Comparison of ENCODE assay signal across 22 cellular contexts in the genomic region with DNA sequence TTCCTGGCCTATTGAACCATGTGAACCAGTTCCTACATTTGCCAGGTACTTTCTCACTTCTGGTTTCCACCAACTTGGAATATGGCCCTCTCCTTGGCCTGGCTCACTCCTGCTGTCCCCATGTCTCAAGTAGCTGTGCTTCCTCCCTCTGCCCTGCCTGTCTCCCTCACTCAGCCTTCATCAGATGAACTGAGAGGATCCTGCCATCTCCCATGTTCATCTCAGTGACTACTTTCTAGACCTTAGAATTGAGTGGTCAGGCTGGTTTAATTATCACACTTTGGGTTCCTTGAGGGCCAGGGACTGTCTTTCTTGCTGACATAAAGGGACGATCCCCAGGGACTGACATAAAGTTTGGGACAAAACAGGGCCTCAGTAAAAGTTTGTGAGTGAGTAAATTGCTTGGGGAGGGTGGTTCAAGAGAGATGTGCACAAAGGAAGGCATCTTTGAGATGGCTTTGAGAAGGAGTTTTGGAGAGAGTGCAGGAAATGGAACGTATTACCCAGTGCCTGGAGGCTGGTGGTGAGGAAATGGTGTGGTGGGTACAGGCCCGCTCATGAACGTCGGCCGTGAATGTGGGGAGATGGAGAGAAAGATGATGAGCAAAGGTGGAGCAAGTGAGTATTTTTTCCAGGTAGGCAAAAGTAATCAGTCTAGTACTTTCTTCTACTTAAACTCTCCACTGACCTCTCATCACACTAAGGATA. TPM values are rescaled to one million over a fixed set of nuclear protein-coding genes. Genes with fewer than 3 reads are reported as not detected.
DNase-seq lines count a peak whose midpoint lies in the region; ATAC-seq and TF ChIP-seq lines count a peak whose summit lies in the region.
"Had no signal": no experiment of that assay in that cellular context is flagged by ENCODE, and none has a peak within 500 bp of the region (broad histone marks: within the 10 kb centered on the region; RNA-seq: fewer than 3 reads in every experiment).

No MANE protein-coding gene starts in this region.

- H4K91ac ChIP-seq in mesenchymal stem cell (ENCODE audit: low read length), result peak overlapping the region; percentile 85

- no peak overlapping the region for H3K9ac ChIP-seq in mesenchymal stem cell (ENCODE audit: low read length)
- H3K9ac ChIP-seq: parathyroid adenoma had no signal

- H2AFZ ChIP-seq in mesenchymal stem cell (ENCODE audit: low read depth, low read length), result no peak overlapping the region
- H2AFZ ChIP-seq: parathyroid adenoma had no signal

- peak overlapping the region; percentile 73 for H4K8ac ChIP-seq in mesenchymal stem cell (ENCODE audit: low read length)

- 91% methylated on average over 2 of the region's 6 CpGs for WGBS in mesenchymal stem cell
- 85% methylated on average over 6 of the region's 6 CpGs for WGBS in prostate gland

- H2BK5ac ChIP-seq in mesenchymal stem cell (ENCODE audit: low read depth, low read length, poor library complexity, severe bottlenecking), result no peak overlapping the region

- CTCF ChIA-PET in activated CD4-positive, alpha-beta memory T cell treated with anti-CD3 and anti-CD28 coated beads for 36 hours (lab: Charles Lee), result no interaction called here
- CTCF ChIA-PET in activated CD4-positive, alpha-beta memory T cell treated with anti-CD3 and anti-CD28 coated beads, Interleukin-2, amount 10 ng/mL, durations not matched to agents 7 days and 5 days (lab: Charles Lee), result interaction anchor here (1.2 kb wide), 1 partner anchor 273 kb away, joined by 5 read pairs; no protein-coding TSS in a partner anchor

- H3K4me3 ChIP-seq in mesenchymal stem cell (ENCODE audit: insufficient read depth in 1 of 2, low read depth in 1 of 2, low read length in 2 of 2) (no peak overlapping the region), prostate gland (no peak overlapping the region)
- H3K4me3 ChIP-seq: esophagus muscularis mucosa, gastroesophageal sphincter, lung, MG63, right lobe of liver, SJSA1 had no signal

- ATAC-seq in activated T-helper 17 cell treated with anti-CD3 and anti-CD28 coated beads, Interleukin-2, amount 50 U/mL, for 72 hours (replicated peaks), result peak; percentile 31
- peak; percentile 75 for ATAC-seq in stimulated activated naive CD8-positive, alpha-beta T cell treated with anti-CD3 and anti-CD28 coated beads, Interleukin-15, Interleukin-2, amounts not matched to agents 100 U/mL and 50 U/mL, for 24 hours
- ATAC-seq in HG02763 (IDR thresholded peaks at IDR 0.05; ENCODE audit: unreplicated experiment) (no peak), GM18498 (IDR thresholded peaks at IDR 0.05; ENCODE audit: unreplicated experiment) (no peak)
- ATAC-seq: gastroesophageal sphincter, right lobe of liver had no signal

- peaks cover 11% of the 10 kb centered on the region for H3K79me1 ChIP-seq in mesenchymal stem cell (replicated peaks; ENCODE audit: low read length, poor library complexity, severe bottlenecking)

- DNase-seq in activated CD4-positive, alpha-beta memory T cell treated with anti-CD3 and anti-CD28 coated beads for 36 hours, result no peak
- no peak for DNase-seq in activated CD4-positive, alpha-beta memory T cell treated with anti-CD3 and anti-CD28 coated beads, Interleukin-2, amount 10 ng/mL, durations not matched to agents 7 days and 5 days
- DNase-seq in mesenchymal stem cell (no peak), prostate gland (ENCODE audit: low spot score) (no peak)
- DNase-seq in stimulated activated naive CD8-positive, alpha-beta T cell treated with anti-CD3 and anti-CD28 coated beads, Interleukin-15, Interleukin-2, amounts not matched to agents 100 U/mL and 50 U/mL, for 24 hours, result no peak
- DNase-seq: activated naive CD4-positive, alpha-beta T cell treated with anti-CD3 and anti-CD28 coated beads for 36 hours; effector CD8-positive, alpha-beta T cell; kidney; MG63; NCI-H1417 treated with DMSO at 0.1 percent for 48 hours; NCI-H510A treated with DMSO at 0.1 percent for 48 hours; NK-92 treated with Interleukin-12 subunit alpha and Interleukin-12 subunit beta, amount 100 ng/mL, for 24 hours; right lobe of liver; T-helper 2 cell had no signal

- peak overlapping the region in 1 of 2 experiments; percentile 66 for H3K14ac ChIP-seq in mesenchymal stem cell (ENCODE audit: low read length in 2 of 2)

- peak overlapping the region; percentile 34 for H3K27ac Mint-ChIP-seq in activated CD4-positive, alpha-beta memory T cell treated with anti-CD3 and anti-CD28 coated beads for 36 hours
- no peak overlapping the region for H3K27ac Mint-ChIP-seq in activated CD4-positive, alpha-beta memory T cell treated with anti-CD3 and anti-CD28 coated beads, Interleukin-2, amount 10 ng/mL, durations not matched to agents 7 days and 5 days
- H3K27ac Mint-ChIP-seq in activated T-helper 17 cell treated with anti-CD3 and anti-CD28 coated beads, Interleukin-2, amount 50 U/mL, for 72 hours, result no peak overlapping the region
- H3K27ac Mint-ChIP-seq: activated naive CD4-positive, alpha-beta T cell treated with anti-CD3 and anti-CD28 coated beads for 36 hours had no signal

- peak overlapping the region in 1 of 2 experiments; percentile 23 for H3K23ac ChIP-seq in mesenchymal stem cell (ENCODE audit: low read length in 2 of 2)

- H3K9me3 ChIP-seq in mesenchymal stem cell (ENCODE audit: control insufficient read depth, low read length), result peaks cover 4% of the 10 kb centered on the region
- H3K9me3 ChIP-seq in prostate gland, result no peaks in the 10 kb centered on the region
- H3K9me3 ChIP-seq: esophagus muscularis mucosa, gastroesophageal sphincter, right lobe of liver had no signal

- no peak for TF ChIP-seq CTCF in prostate gland (IDR thresholded peaks at IDR 0.05)

- H3K4me2 ChIP-seq in mesenchymal stem cell (ENCODE audit: low read length, poor library complexity, severe bottlenecking), result no peak overlapping the region

- peak overlapping the region; percentile 67 for H2BK15ac ChIP-seq in mesenchymal stem cell (ENCODE audit: low read depth, poor library complexity, severe bottlenecking)

- no peaks in the 10 kb centered on the region for H3K27me3 Mint-ChIP-seq in activated CD4-positive, alpha-beta memory T cell treated with anti-CD3 and anti-CD28 coated beads for 36 hours
- no peaks in the 10 kb centered on the region for H3K27me3 Mint-ChIP-seq in activated CD4-positive, alpha-beta memory T cell treated with anti-CD3 and anti-CD28 coated beads, Interleukin-2, amount 10 ng/mL, durations not matched to agents 7 days and 5 days
- H3K27me3 Mint-ChIP-seq in activated T-helper 17 cell treated with anti-CD3 and anti-CD28 coated beads, Interleukin-2, amount 50 U/mL, for 72 hours, result no peaks in the 10 kb centered on the region

- peaks cover 31% of the 10 kb centered on the region for H3K4me1 Mint-ChIP-seq in activated CD4-positive, alpha-beta memory T cell treated with anti-CD3 and anti-CD28 coated beads for 36 hours (ENCODE audit: low read depth)
- peaks cover 3% of the 10 kb centered on the region for H3K4me1 Mint-ChIP-seq in activated CD4-positive, alpha-beta memory T cell treated with anti-CD3 and anti-CD28 coated beads, Interleukin-2, amount 10 ng/mL, durations not matched to agents 7 days and 5 days
- H3K4me1 Mint-ChIP-seq in activated T-helper 17 cell treated with anti-CD3 and anti-CD28 coated beads, Interleukin-2, amount 50 U/mL, for 72 hours, result peaks cover 24% of the 10 kb centered on the region

- peaks cover 28% of the 10 kb centered on the region for H3K9me3 Mint-ChIP-seq in activated CD4-positive, alpha-beta memory T cell treated with anti-CD3 and anti-CD28 coated beads for 36 hours
- H3K9me3 Mint-ChIP-seq in activated CD4-positive, alpha-beta memory T cell treated with anti-CD3 and anti-CD28 coated beads, Interleukin-2, amount 10 ng/mL, durations not matched to agents 7 days and 5 days, result peaks cover 15% of the 10 kb centered on the region
- peaks cover 12% of the 10 kb centered on the region for H3K9me3 Mint-ChIP-seq in activated T-helper 17 cell treated with anti-CD3 and anti-CD28 coated beads, Interleukin-2, amount 50 U/mL, for 72 hours

- H3K36me3 ChIP-seq in mesenchymal stem cell (ENCODE audit: control insufficient read depth in 1 of 2, insufficient read depth in 2 of 2, low read depth in 1 of 2, low read length in 2 of 2) (peaks cover 3 to 6% of the 10 kb centered on the region in 2 experiments), prostate gland (no peaks in the 10 kb centered on the region)
- H3K36me3 ChIP-seq: esophagus muscularis mucosa, gastroesophageal sphincter, right lobe of liver had no signal

- peaks cover 30% of the 10 kb centered on the region for H3K36me3 Mint-ChIP-seq in activated CD4-positive, alpha-beta memory T cell treated with anti-CD3 and anti-CD28 coated beads for 36 hours
- peaks cover 23% of the 10 kb centered on the region for H3K36me3 Mint-ChIP-seq in activated CD4-positive, alpha-beta memory T cell treated with anti-CD3 and anti-CD28 coated beads, Interleukin-2, amount 10 ng/mL, durations not matched to agents 7 days and 5 days (ENCODE audit: low read depth)
- peaks cover 32% of the 10 kb centered on the region for H3K36me3 Mint-ChIP-seq in activated T-helper 17 cell treated with anti-CD3 and anti-CD28 coated beads, Interleukin-2, amount 50 U/mL, for 72 hours (ENCODE audit: low read depth)

- H3K4me1 ChIP-seq in mesenchymal stem cell (ENCODE audit: control insufficient read depth, insufficient read depth, low read depth, low read length) (peaks cover 2% of the 10 kb centered on the region), prostate gland (replicated peaks) (no peaks in the 10 kb centered on the region)
- H3K4me1 ChIP-seq: parathyroid adenoma, right lobe of liver had no signal

- intact Hi-C loops in activated CD4-positive, alpha-beta memory T cell treated with anti-CD3 and anti-CD28 coated beads for 36 hours (cut with micrococcal nuclease), result no loop called here
- intact Hi-C loops in prostate gland (cut with DNase I), result no loop called here

- peak overlapping the region in 1 of 2 experiments; percentile 79 for H3K4ac ChIP-seq in mesenchymal stem cell (ENCODE audit: low read depth in 1 of 2, low read length in 2 of 2)

- H3K18ac ChIP-seq in mesenchymal stem cell (ENCODE audit: low read depth in 1 of 2, low read length in 2 of 2), result peak overlapping the region; percentile 25 to 58

- H3K27me3 ChIP-seq in mesenchymal stem cell (ENCODE audit: control insufficient read depth in 1 of 2, insufficient read depth in 1 of 2, low read length in 2 of 2) (no peaks in the 10 kb centered on the region), prostate gland (replicated peaks; ENCODE audit: insufficient read depth) (no peaks in the 10 kb centered on the region)
- H3K27me3 ChIP-seq: esophagus muscularis mucosa, gastroesophageal sphincter, MG63, right lobe of liver, SJSA1 had no signal

- no peak overlapping the region for H3K4me3 Mint-ChIP-seq in activated CD4-positive, alpha-beta memory T cell treated with anti-CD3 and anti-CD28 coated beads for 36 hours
- no peak overlapping the region for H3K4me3 Mint-ChIP-seq in activated CD4-positive, alpha-beta memory T cell treated with anti-CD3 and anti-CD28 coated beads, Interleukin-2, amount 10 ng/mL, durations not matched to agents 7 days and 5 days
- no peak overlapping the region for H3K4me3 Mint-ChIP-seq in activated T-helper 17 cell treated with anti-CD3 and anti-CD28 coated beads, Interleukin-2, amount 50 U/mL, for 72 hours
- H3K4me3 Mint-ChIP-seq: activated naive CD4-positive, alpha-beta T cell treated with anti-CD3 and anti-CD28 coated beads for 36 hours had no signal

- no peak overlapping the region for H2AK5ac ChIP-seq in mesenchymal stem cell (ENCODE audit: low read length, severe bottlenecking)

- no peak for TF ChIP-seq POLR2A in prostate gland (IDR thresholded peaks at IDR 0.05)

- H3K27ac ChIP-seq in mesenchymal stem cell (ENCODE audit: low read length, poor library complexity, severe bottlenecking) (no peak overlapping the region), prostate gland (no peak overlapping the region)
- H3K27ac ChIP-seq: esophagus muscularis mucosa, gastroesophageal sphincter, parathyroid adenoma, right lobe of liver, SJSA1 had no signal

- POLR2A ChIA-PET in activated CD4-positive, alpha-beta memory T cell treated with anti-CD3 and anti-CD28 coated beads for 36 hours (lab: Charles Lee), result no interaction called here
- POLR2A ChIA-PET in activated CD4-positive, alpha-beta memory T cell treated with anti-CD3 and anti-CD28 coated beads, Interleukin-2, amount 10 ng/mL, durations not matched to agents 7 days and 5 days (lab: Charles Lee), result no interaction called here

- peak overlapping the region; percentile 45 for H2BK120ac ChIP-seq in mesenchymal stem cell (ENCODE audit: low read depth, low read length)

- peak overlapping the region; percentile 6 to 17 for H2BK12ac ChIP-seq in mesenchymal stem cell (ENCODE audit: low read length in 2 of 2)

RNA-seq across cellular contexts. Expression of gene DYRK2, which starts 20.8 kb away (rescaled TPM):
- 10 to 100 TPM; 22.8 to 24.2 TPM for total RNA-seq in activated CD4-positive, alpha-beta memory T cell treated with anti-CD3 and anti-CD28 coated beads for 36 hours
- total RNA-seq in activated CD4-positive, alpha-beta memory T cell treated with anti-CD3 and anti-CD28 coated beads, Interleukin-2, amount 10 ng/mL, durations not matched to agents 7 days and 5 days, result 10 to 100 TPM; 49.5 to 53.5 TPM
- 10 to 100 TPM; 16.6 to 17.6 TPM for total RNA-seq in activated T-helper 17 cell treated with anti-CD3 and anti-CD28 coated beads, Interleukin-2, amount 50 U/mL, for 72 hours
- 16.8 TPM for polyA plus RNA-seq in mesenchymal stem cell (2013, experiment 1 of 2)
- 16.8 TPM for polyA plus RNA-seq in mesenchymal stem cell (2013, experiment 2 of 2)
- 10 to 100 TPM; 16.7 to 31.9 TPM for total RNA-seq in prostate gland

Comparison
In these comparisons a context has a peak if more than half of its experiments do, and no peak if none do; other contexts are left out.
1. ATAC-seq: peak in activated T-helper 17 cell treated with anti-CD3 and anti-CD28 coated beads, Interleukin-2, amount 50 U/mL, for 72 hours (single experiment) and stimulated activated naive CD8-positive, alpha-beta T cell treated with anti-CD3 and anti-CD28 coated beads, Interleukin-15, Interleukin-2, amounts not matched to agents 100 U/mL and 50 U/mL, for 24 hours (single experiment); none in HG02763 (single experiment) and GM18498 (single experiment).